In the genomic region with DNA sequence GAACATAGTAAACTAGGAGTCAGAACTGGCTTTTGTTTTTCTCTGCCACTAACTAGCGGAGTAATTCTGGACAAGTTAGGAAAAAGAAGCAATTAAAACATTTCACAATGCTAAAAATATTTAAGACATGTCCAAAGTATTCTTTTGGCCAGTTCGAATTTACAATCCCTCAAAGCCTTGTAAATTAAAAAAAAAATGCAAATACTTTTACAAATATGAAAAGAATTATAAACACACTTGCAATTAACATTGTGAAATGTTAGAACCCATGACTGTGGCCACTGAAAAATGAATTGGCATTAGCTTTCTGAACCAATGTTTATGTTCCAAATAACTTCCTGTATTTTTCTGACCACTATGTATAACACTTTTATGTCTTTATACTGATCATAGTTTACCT, we compare ENCODE assay signal across 2 cellular contexts.
TF ChIP-seq lines count a peak whose summit lies in the region.

No MANE protein-coding gene starts in this region.

TF ChIP-seq in A549, 52 proteins besides CTCF, POLR2A, EP300 and RAD21 (continued from another document):
- TF ChIP-seq NR3C1 (IDR thresholded peaks at IDR 0.05), result no peak

TF ChIP-seq in GM12891, 5 proteins besides CTCF, POLR2A, EP300 and RAD21 (continued from another document):
- no peak for TF ChIP-seq POLR2AphosphoS5 (IDR thresholded peaks at IDR 0.05; ENCODE audit: low read depth, low read length)
- TF ChIP-seq SPI1 (IDR thresholded peaks at IDR 0.05; ENCODE audit: low read depth, low read length), result no peak
